15 cellular contexts compared by ENCODE assay signal in genomic region chr17:43531955-43532354, GRCh38.
"Had no signal": no experiment of that assay in that cellular context is flagged by ENCODE, and none has a peak within 500 bp of the region (broad histone marks: within the 10 kb centered on the region; RNA-seq: fewer than 3 reads in every experiment).

No MANE protein-coding gene starts in this region.

- H3K4me3 ChIP-seq: body of pancreas, colonic mucosa, vagina had no signal

- H3K9me3 Mint-ChIP-seq: activated T-cell treated with anti-CD3 and anti-CD28 coated beads, Interleukin-2, amount 50 U/mL, for 24 hours; stimulated activated memory B cell treated with anti-CD40 and anti-IgM and Interleukin-4, amounts not matched to agents 10 μg/mL and 1 μg/mL and 100 μg/mL, for 72 hours had no signal

- H3K9me3 ChIP-seq: body of pancreas, colonic mucosa, vagina had no signal

- H3K27me3 Mint-ChIP-seq: activated T-cell treated with anti-CD3 and anti-CD28 coated beads, Interleukin-2, amount 50 U/mL, for 24 hours; stimulated activated memory B cell treated with anti-CD40 and anti-IgM and Interleukin-4, amounts not matched to agents 10 μg/mL and 1 μg/mL and 100 μg/mL, for 72 hours had no signal

- ATAC-seq: body of pancreas; foreskin keratinocyte; stimulated activated memory B cell treated with anti-CD40 and anti-IgM and Interleukin-4, amounts not matched to agents 10 μg/mL and 1 μg/mL and 100 μg/mL, for 72 hours had no signal

- H3K27ac ChIP-seq: colonic mucosa, foreskin keratinocyte, vagina had no signal

- H3K4me3 Mint-ChIP-seq: activated T-cell treated with anti-CD3 and anti-CD28 coated beads, Interleukin-2, amount 50 U/mL, for 24 hours; stimulated activated memory B cell treated with anti-CD40 and anti-IgM and Interleukin-4, amounts not matched to agents 10 μg/mL and 1 μg/mL and 100 μg/mL, for 72 hours had no signal

- DNase-seq: activated CD4-positive, alpha-beta T cell treated with anti-CD3 and anti-CD28 coated beads for 1 hour; activated CD4-positive, alpha-beta T cell treated with anti-CD3 and anti-CD28 coated beads, Interleukin-2, amount 50 U/mL, for 48 hours; activated effector memory CD4-positive, alpha-beta T cell treated with Interleukin-2 at 50 U/mL for 16 hours; activated naive CD4-positive, alpha-beta T cell treated with anti-CD3 and anti-CD28 coated beads, Interleukin-2, amount 50 U/mL, for 16 hours; activated T-cell treated with anti-CD3 and anti-CD28 coated beads, Interleukin-2, amount 50 U/mL, for 24 hours; body of pancreas; caudate nucleus; foreskin keratinocyte; head of caudate nucleus; stimulated activated CD4-positive, alpha-beta T cell treated with anti-CD3 and anti-CD28 coated beads, Interleukin-2, amount 100 ng/mL, for 48 hours; T-helper 1 cell; T1000 had no signal

- H3K4me1 ChIP-seq: colonic mucosa had no signal

- H3K27me3 ChIP-seq: body of pancreas, colonic mucosa, foreskin keratinocyte, vagina had no signal

- H3K36me3 ChIP-seq: colonic mucosa had no signal

- H3K27ac Mint-ChIP-seq: activated T-cell treated with anti-CD3 and anti-CD28 coated beads, Interleukin-2, amount 50 U/mL, for 24 hours; stimulated activated memory B cell treated with anti-CD40 and anti-IgM and Interleukin-4, amounts not matched to agents 10 μg/mL and 1 μg/mL and 100 μg/mL, for 72 hours had no signal
